Comparison of ENCODE assay signal across 8 cellular contexts in genomic region chr4:10107111-10108091, GRCh38. TPM values are rescaled to one million over a fixed set of nuclear protein-coding genes. Genes with fewer than 3 reads are reported as not detected.
DNase-seq lines count a peak whose midpoint lies in the region; ATAC-seq and TF ChIP-seq lines count a peak whose summit lies in the region.

No MANE protein-coding gene starts in this region.

- H3K36me3 Mint-ChIP-seq in HFFc6 (ENCODE audit: low read depth) = peaks cover 74% of the 10 kb centered on the region
- H3K36me3 Mint-ChIP-seq in activated naive CD8-positive, alpha-beta T cell treated with anti-CD3 and anti-CD28 coated beads for 36 hours = peaks cover 70% of the 10 kb centered on the region

- no peak for TF ChIP-seq POLR2A in stomach (IDR thresholded peaks at IDR 0.05)

- WGBS in stomach, 5 donors = 68 to 82% (median 79%) methylated on average over 13 to 19 of the region's 19 CpGs

- H3K36me3 ChIP-seq in left ventricle myocardium inferior (peaks cover 41% of the 10 kb centered on the region), stomach (peaks cover 29 to 71% (median 50%) of the 10 kb centered on the region in 4 donors)

- H3K9me3 Mint-ChIP-seq in HFFc6 = no peaks in the 10 kb centered on the region
- no peaks in the 10 kb centered on the region for H3K9me3 Mint-ChIP-seq in activated naive CD8-positive, alpha-beta T cell treated with anti-CD3 and anti-CD28 coated beads for 36 hours

- no peak for TF ChIP-seq EP300 in stomach (IDR thresholded peaks at IDR 0.05)

- no peak for TF ChIP-seq CTCF in HFFc6 (IDR thresholded peaks at IDR 0.05)
- TF ChIP-seq CTCF in left ventricle myocardium inferior (IDR thresholded peaks at IDR 0.05; ENCODE audit: borderline replicate concordance) = no peak
- no peak for TF ChIP-seq CTCF in stomach (IDR thresholded peaks at IDR 0.05)

- H3K27ac Mint-ChIP-seq in HFFc6 = peak overlapping the region; percentile 80
- H3K27ac Mint-ChIP-seq in activated naive CD8-positive, alpha-beta T cell treated with anti-CD3 and anti-CD28 coated beads for 36 hours = peak overlapping the region; percentile 84

- intact Hi-C loops in left ventricle myocardium inferior (cut with micrococcal nuclease) = no loop called here
- intact Hi-C loops in stomach (cut with DNase I; ENCODE audit: low total_unique reads) = no loop called here

- peaks cover 21% of the 10 kb centered on the region for H3K27me3 Mint-ChIP-seq in HFFc6 (ENCODE audit: insufficient read depth)
- H3K27me3 Mint-ChIP-seq in activated naive CD8-positive, alpha-beta T cell treated with anti-CD3 and anti-CD28 coated beads for 36 hours = no peaks in the 10 kb centered on the region

- peak overlapping the region; percentile 76 for H3K27ac ChIP-seq in left ventricle myocardium inferior (replicated peaks)
- H3K27ac ChIP-seq in stomach = peak overlapping the region; percentile 47 to 86 (median 71)

- peaks cover 100% of the 10 kb centered on the region for H3K4me1 Mint-ChIP-seq in HFFc6 (ENCODE audit: low read depth)
- peaks cover 95% of the 10 kb centered on the region for H3K4me1 Mint-ChIP-seq in activated naive CD8-positive, alpha-beta T cell treated with anti-CD3 and anti-CD28 coated beads for 36 hours

- DNase-seq in HFFc6 (peak; percentile 42), left ventricle myocardium inferior (no peak), stomach (no peak), Ammon's horn (ENCODE audit: low spot score) (no peak), GM19238 (ENCODE audit: insufficient read length, low spot score) (no peak)
- no peak for DNase-seq in activated naive CD8-positive, alpha-beta T cell treated with anti-CD3 and anti-CD28 coated beads for 36 hours

- ATAC-seq in HG03354 (IDR thresholded peaks at IDR 0.05; ENCODE audit: poor library complexity, severe bottlenecking, unreplicated experiment) (no peak), GM18520 (IDR thresholded peaks at IDR 0.05; ENCODE audit: unreplicated experiment) (no peak)

- H3K4me3 Mint-ChIP-seq in HFFc6 = peak overlapping the region; percentile 78
- peak overlapping the region; percentile 42 for H3K4me3 Mint-ChIP-seq in activated naive CD8-positive, alpha-beta T cell treated with anti-CD3 and anti-CD28 coated beads for 36 hours

- no peaks in the 10 kb centered on the region for H3K9me3 ChIP-seq in left ventricle myocardium inferior (replicated peaks)
- H3K9me3 ChIP-seq in stomach = no peaks in the 10 kb centered on the region

- no peaks in the 10 kb centered on the region for H3K27me3 ChIP-seq in left ventricle myocardium inferior (ENCODE audit: low read depth)
- H3K27me3 ChIP-seq in stomach = no peaks in the 10 kb centered on the region

- H3K4me3 ChIP-seq in left ventricle myocardium inferior = peak overlapping the region; percentile 11
- H3K4me3 ChIP-seq in stomach = peak overlapping the region in 1 of 4 donors; percentile 14

- H3K4me1 ChIP-seq in left ventricle myocardium inferior (peaks cover 99% of the 10 kb centered on the region), stomach (peaks cover 75 to 100% (median 92%) of the 10 kb centered on the region in 4 donors)

RNA-seq across cellular contexts. Expression of gene WDR1, which starts 9.2 kb away (rescaled TPM):
- total RNA-seq in HFFc6 (2021; fragmentation: NEBNext Ultra II Directional; extraction: Animal tissue kit (Norgen Biotek cat#: 25700)) = 100 to 1,000 TPM; 720 to 838 (median 782) TPM
- total RNA-seq in activated naive CD8-positive, alpha-beta T cell treated with anti-CD3 and anti-CD28 coated beads for 36 hours = 100 to 1,000 TPM; 372 to 385 TPM
- total RNA-seq in left ventricle myocardium inferior (157 TPM), stomach (100 to 1,000 TPM in 3 of 5 donors, 10 to 100 TPM in 2; 52.4 to 167 (median 104) TPM)
- polyA plus RNA-seq in stomach = 100 to 1,000 TPM in 2 of 3 donors, 10 to 100 TPM in 1; 91.2 to 145 (median 115) TPM
